21 cellular contexts compared by ENCODE assay signal in the genomic region with DNA sequence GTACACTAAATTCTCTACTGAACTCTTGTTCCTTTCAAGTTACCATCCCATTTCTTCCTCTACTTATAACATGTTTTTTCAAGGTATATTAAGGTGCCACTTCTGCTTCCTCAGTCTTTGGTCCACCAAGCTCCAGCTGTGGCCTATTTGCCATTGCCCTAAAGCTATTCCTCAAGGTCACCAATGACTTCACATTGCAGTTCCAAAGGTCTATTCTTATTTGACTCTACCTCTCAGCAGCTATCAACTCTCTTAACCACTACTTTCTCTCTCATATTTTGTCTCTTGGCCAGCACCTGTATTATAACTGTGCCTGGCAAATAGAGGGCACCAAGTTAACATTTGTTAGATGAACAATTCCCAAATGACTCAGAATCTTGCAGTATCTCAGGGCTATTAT.
"Had no signal": no experiment of that assay in that cellular context is flagged by ENCODE, and none has a peak within 500 bp of the region (broad histone marks: within the 10 kb centered on the region; RNA-seq: fewer than 3 reads in every experiment).

No MANE protein-coding gene starts in this region.

- DNase-seq: IMR-90, Karpas-422, KG1, MG63, NCI-H1092, NCI-H1105 treated with DMSO at 0.1 percent for 48 hours, NCI-H1417 treated with DMSO at 0.1 percent for 48 hours, NCI-H146, NCI-H1694 treated with DMSO at 0.1 percent for 48 hours, NCI-H2029, NCI-H2081 treated with DMSO at 0.1 percent for 48 hours, NCI-H2171, NCI-H345, NCI-H446 treated with DMSO at 0.1 percent for 48 hours, NCI-H510A treated with DMSO at 0.1 percent for 48 hours, NCI-H526 treated with DMSO at 0.1 percent for 48 hours, NCI-H774, Right ventricle myocardium superior, RPMI8226, SK-N-SH, SW 1271 had no signal

- H3K9me3 ChIP-seq: MG63, SK-N-SH had no signal

- H3K4me3 ChIP-seq: MG63 had no signal

- H3K27me3 ChIP-seq: MG63 had no signal

- H3K4me2 ChIP-seq: SK-N-SH had no signal

- H3K36me3 ChIP-seq: MG63 had no signal
